In genomic region chr17:76384222-76384986, GRCh38 we compare ENCODE assay signal across 8 cellular contexts. TPM values are rescaled to one million over a fixed set of nuclear protein-coding genes. Genes with fewer than 3 reads are reported as not detected.
DNase-seq lines count a peak whose midpoint lies in the region; ATAC-seq, FAIRE-seq and TF ChIP-seq lines count a peak whose summit lies in the region.

SPHK1 (plus strand) TSS chr17:76384609; CDS start chr17:76385645, 1,036 bp downstream.

- H3K27ac ChIP-seq in KOPT-K1 (ENCODE audit: low read depth, low read length, poor library complexity, severe bottlenecking), result peak within 1 kb of the TSS; percentile 49

- H3K36me3 ChIP-seq in KOPT-K1 (ENCODE audit: insufficient read depth, low read length) (peaks cover 6% of the 10 kb centered on the region; the same call in 1 of the 2 replicates), bronchial epithelial cell (ENCODE audit: control insufficient read depth, insufficient read depth, low read length) (peaks cover 9% of the 10 kb centered on the region)

- peak; percentile 61 for ATAC-seq in GM21423 (IDR thresholded peaks at IDR 0.05; ENCODE audit: unreplicated experiment)

- no peak for TF ChIP-seq CTCF in bronchial epithelial cell (IDR thresholded peaks at IDR 0.05; ENCODE audit: insufficient read depth, low read length, severe bottlenecking)

- H3K27me3 ChIP-seq in bronchial epithelial cell (ENCODE audit: control insufficient read depth, insufficient read depth, low read length), result no peaks in the 10 kb centered on the region

- DNase-seq in Caki2 (ENCODE audit: low read depth) (peak; percentile 80), UCSD-AML1 (lab: John Stamatoyannopoulos, UW; ENCODE audit: unreplicated experiment) (peak; percentile 79), bronchial epithelial cell (ENCODE audit: low read depth) (peak; percentile 69), iris pigment epithelial cell (ENCODE audit: low read depth) (peak; percentile 86), cerebellar nuclear complex (lab: John Stamatoyannopoulos, UW) (no peak)
- peak; percentile 10 to 38 for DNase-seq in stimulated activated CD4-positive, alpha-beta T cell treated with anti-CD3 and anti-CD28 coated beads, Interleukin-1b, Interleukin-23, amount 100 ng/mL, for 1 hour (ENCODE audit: low read depth in 2 of 2)

- in situ Hi-C loops in Caki2 (cut with HindIII; ENCODE audit: low pct_unique_long_range_greater_than_20kb, low sequenced_read_pairs), result no loop called here

- H3K4me3 ChIP-seq in bronchial epithelial cell (ENCODE audit: low read depth, low read length), result peak within 1 kb of the TSS; percentile 70

- no peak for FAIRE-seq in bronchial epithelial cell (lab: Jason Lieb, UNC)

- no peaks in the 10 kb centered on the region for H3K9me3 ChIP-seq in KOPT-K1 (ENCODE audit: insufficient read depth, low read length, poor library complexity, severe bottlenecking)

RNA-seq across cellular contexts. Expression of gene SPHK1, which starts in this region (rescaled TPM):
- 18.5 and 33.9 TPM in 2 replicates for total RNA-seq in Caki2 (2014; rRNA removed; shearing (Covaris generic); ENCODE audit: low replicate concordance)
- total RNA-seq in bronchial epithelial cell, result 76.1 and 80.1 TPM in 2 replicates

Comparison
In these comparisons a context has a peak if more than half of its experiments do, and no peak if none do; other contexts are left out.
1. DNase-seq: peak in Caki2 (single experiment), UCSD-AML1 (single experiment), bronchial epithelial cell (single experiment), iris pigment epithelial cell (single experiment) and stimulated activated CD4-positive, alpha-beta T cell treated with anti-CD3 and anti-CD28 coated beads, Interleukin-1b, Interleukin-23, amount 100 ng/mL, for 1 hour (2 of 2); none in cerebellar nuclear complex (0 of 2).